ENCODE assay signal across 20 cellular contexts in genomic region chr19:8404391-8405151, GRCh38. TPM values are rescaled to one million over a fixed set of nuclear protein-coding genes. Genes with fewer than 3 reads are reported as not detected.
"Had no signal": no experiment of that assay in that cellular context is flagged by ENCODE, and none has a peak within 500 bp of the region (broad histone marks: within the 10 kb centered on the region; RNA-seq: fewer than 3 reads in every experiment).

No MANE protein-coding gene starts in this region.

- H3K27me3 ChIP-seq: brain microvascular endothelial cell had no signal

- H3K4me1 ChIP-seq: parathyroid adenoma had no signal

- DNase-seq: activated CD4-positive, alpha-beta memory T cell treated with anti-CD3 and anti-CD28 coated beads, Interleukin-2, amount 10 ng/mL, durations not matched to agents 7 days and 5 days; activated CD4-positive, alpha-beta T cell treated with anti-CD3 and anti-CD28 coated beads for 36 hours; activated gamma-delta T cell treated with Interleukin-2 at 50 U/mL for 16 hours; activated T-cell treated with anti-CD3 and anti-CD28 coated beads, Interleukin-2, amount 50 U/mL, for 72 hours; brain microvascular endothelial cell; cortex of kidney; effector CD4-positive, alpha-beta T cell; foreskin fibroblast; midbrain; retina; stimulated activated CD4-positive, alpha-beta T cell treated with anti-CD3 and anti-CD28 coated beads, Interleukin-4, amount 100 ng/mL, for 4 hours; stimulated activated CD8-positive, alpha-beta memory T cell treated with anti-CD3 and anti-CD28 coated beads, Interleukin-4, amount 100 ng/mL, for 48 hours; stimulated activated naive CD4-positive, alpha-beta T cell treated with Interleukin-2 at 50 U/mL for 16 hours; substantia nigra; trophoblast cell had no signal

- H3K27ac ChIP-seq: brain microvascular endothelial cell, parathyroid adenoma, VCaP had no signal

- H2AFZ ChIP-seq: parathyroid adenoma had no signal

- ATAC-seq: activated CD4-positive, alpha-beta T cell treated with anti-CD3 and anti-CD28 coated beads for 36 hours; activated T-cell treated with anti-CD3 and anti-CD28 coated beads, Interleukin-2, amount 50 U/mL, for 72 hours had no signal

- H3K4me3 ChIP-seq: skin epidermis had no signal

RNA-seq across cellular contexts. Expression of gene ANGPTL4, which starts 40.6 kb away (rescaled TPM):
- total RNA-seq: myocyte, neural crest cell had no signal
